Comparison of ENCODE assay signal across 9 cellular contexts in genomic region chr16:24838554-24839266, GRCh38. TPM values are rescaled to one million over a fixed set of nuclear protein-coding genes. Genes with fewer than 3 reads are reported as not detected.
DNase-seq lines count a peak whose midpoint lies in the region; ATAC-seq, FAIRE-seq and TF ChIP-seq lines count a peak whose summit lies in the region.
"Had no signal": no experiment of that assay in that cellular context is flagged by ENCODE, and none has a peak within 500 bp of the region (broad histone marks: within the 10 kb centered on the region; RNA-seq: fewer than 3 reads in every experiment).

No MANE protein-coding gene starts in this region.

- DNase-seq in H9 (no peak), adrenal gland (peak in 4 of 7 donors; percentile 25 to 57 (median 36)), left ventricle myocardium superior (no peak), smooth muscle cell (lab: John Stamatoyannopoulos, UW; ENCODE audit: unreplicated experiment) (no peak), D721Med (ENCODE audit: insufficient read length, low spot score) (no peak)
- DNase-seq: naive B cell had no signal

- ATAC-seq in left ventricle myocardium superior, result peak; percentile 70
- ATAC-seq in HG02852 (IDR thresholded peaks at IDR 0.05; ENCODE audit: unreplicated experiment), result no peak
- no peak for ATAC-seq in HG03039 (IDR thresholded peaks at IDR 0.05; ENCODE audit: unreplicated experiment)
- ATAC-seq in GM18511 (IDR thresholded peaks at IDR 0.05; ENCODE audit: unreplicated experiment), result no peak

- H4K91ac ChIP-seq in H9 (ENCODE audit: insufficient read length, low read depth, low read length), result no peak overlapping the region

- H4K20me1 ChIP-seq in H9 (ENCODE audit: control insufficient read depth, insufficient read depth, insufficient read length), result no peaks in the 10 kb centered on the region
- H4K20me1 ChIP-seq in smooth muscle cell (ENCODE audit: low read depth), result no peaks in the 10 kb centered on the region

- H4K8ac ChIP-seq in H9 (replicated peaks; ENCODE audit: insufficient read length, low read depth, low read length), result no peak overlapping the region

- H3K4me3 ChIP-seq in adrenal gland, result no peak overlapping the region
- no peak overlapping the region for H3K4me3 ChIP-seq in smooth muscle cell

- H3K79me2 ChIP-seq in H9 (ENCODE audit: insufficient read depth, low read length), result no peaks in the 10 kb centered on the region
- H3K79me2 ChIP-seq in smooth muscle cell (ENCODE audit: low read depth), result no peaks in the 10 kb centered on the region

- no peak overlapping the region for H2BK15ac ChIP-seq in H9 (ENCODE audit: low read depth, low read length)

- H3K27me3 ChIP-seq in H9 (ENCODE audit: insufficient read depth, low read length), result no peaks in the 10 kb centered on the region
- no peaks in the 10 kb centered on the region for H3K27me3 ChIP-seq in adrenal gland
- H3K27me3 ChIP-seq in smooth muscle cell (ENCODE audit: low read depth), result no peaks in the 10 kb centered on the region

- H3K23ac ChIP-seq in H9 (ENCODE audit: insufficient read length, low read depth, low read length), result no peak overlapping the region

- no peaks in the 10 kb centered on the region for H3K36me3 Mint-ChIP-seq in H9 (ENCODE audit: insufficient read depth in 1 of 3, low read depth in 3 of 3)

- no peak overlapping the region for H3K4me3 Mint-ChIP-seq in H9

- H3K9me3 Mint-ChIP-seq in H9, result no peaks in the 10 kb centered on the region; a peak in 1 of 5 replicates
- H3K9me3 Mint-ChIP-seq: naive B cell had no signal

- no peaks in the 10 kb centered on the region for H3F3A ChIP-seq in smooth muscle cell (ENCODE audit: low read depth)

- H2AK5ac ChIP-seq in H9 (ENCODE audit: insufficient read length, low read length), result no peak overlapping the region

- H3K9ac ChIP-seq in H9 (ENCODE audit: extremely low read depth, insufficient read length, low read length), result no peak overlapping the region
- no peak overlapping the region for H3K9ac ChIP-seq in smooth muscle cell (ENCODE audit: low read depth)

- no peak overlapping the region for H3K56ac ChIP-seq in H9 (ENCODE audit: insufficient read length, low read depth, low read length)

- H3K27me3 Mint-ChIP-seq in H9 (ENCODE audit: low read depth), result no peaks in the 10 kb centered on the region
- H3K27me3 Mint-ChIP-seq: naive B cell had no signal

- no peak overlapping the region; the same call in 1 of the 2 replicates for H3K14ac ChIP-seq in H9 (ENCODE audit: insufficient read depth, low read length)

- no peak for TF ChIP-seq POLR2A in adrenal gland (IDR thresholded peaks at IDR 0.05)

- no peak overlapping the region for H2BK12ac ChIP-seq in H9 (ENCODE audit: insufficient read length, low read depth, low read length)

- no peaks in the 10 kb centered on the region for H3K79me1 ChIP-seq in H9 (ENCODE audit: insufficient read depth, low read depth, low read length, poor library complexity, severe bottlenecking)

- peaks cover 0 to 3% of the 10 kb centered on the region in 2 experiments; a peak in 1 of 4 replicates for H3K4me1 Mint-ChIP-seq in H9
- H3K4me1 Mint-ChIP-seq: naive B cell had no signal

- WGBS in H9 (ENCODE audit: extremely low coverage, insufficient read length, low lambda C conversion rate), result no CpG with 5 or more reads among the region's 5 CpGs
- 7 to 29% (median 16%) methylated on average over 5 of the region's 5 CpGs for WGBS in adrenal gland, 4 donors
- WGBS in smooth muscle cell (ENCODE audit: low lambda C conversion rate), result 48% methylated on average over 5 of the region's 5 CpGs

- H2BK120ac ChIP-seq in H9 (ENCODE audit: low read depth, low read length, poor library complexity, severe bottlenecking), result no peak overlapping the region

- H3K4me2 ChIP-seq in H9 (ENCODE audit: insufficient read depth, insufficient read length, low read length) (no peak overlapping the region), smooth muscle cell (peak overlapping the region; percentile 50)

- FAIRE-seq in D721Med (lab: Jason Lieb, UNC), result no peak

- intact Hi-C loops in adrenal gland (cut with DNase I), result no loop called here
- intact Hi-C loops in left ventricle myocardium superior (cut with micrococcal nuclease), result no loop called here

- H3K4ac ChIP-seq in H9 (ENCODE audit: low read depth, low read length), result no peak overlapping the region

- H3K36me3 ChIP-seq in adrenal gland (replicated peaks in 1 of 2) (no peaks in the 10 kb centered on the region), smooth muscle cell (ENCODE audit: low read depth) (no peaks in the 10 kb centered on the region)

- no peak overlapping the region for H3T11ph ChIP-seq in H9 (ENCODE audit: low read length)

- H2BK20ac ChIP-seq in H9 (ENCODE audit: low read depth, low read length, poor library complexity, severe bottlenecking), result no peak overlapping the region

- H2AFZ ChIP-seq in H9 (ENCODE audit: low read length) (no peak overlapping the region), smooth muscle cell (ENCODE audit: low read depth) (peak overlapping the region; percentile 72)

- no peaks in the 10 kb centered on the region for H3K23me2 ChIP-seq in H9 (ENCODE audit: insufficient read length, low read depth, low read length, poor library complexity, severe bottlenecking)

- H3K9me3 ChIP-seq in H9 (ENCODE audit: control insufficient read depth, low read depth, low read length), result no peaks in the 10 kb centered on the region
- H3K9me3 ChIP-seq in adrenal gland (replicated peaks in 1 of 3), result no peaks in the 10 kb centered on the region
- H3K9me3 ChIP-seq in smooth muscle cell (replicated peaks; ENCODE audit: low read depth), result no peaks in the 10 kb centered on the region

- no peak overlapping the region for H3K18ac ChIP-seq in H9 (ENCODE audit: insufficient read length, low read depth, low read length)

- H2BK5ac ChIP-seq in H9 (ENCODE audit: insufficient read length, low read length), result no peak overlapping the region

- H3K27ac ChIP-seq in H9 (ENCODE audit: insufficient read length, low read depth, low read length) (no peak overlapping the region), adrenal gland (peak overlapping the region in 1 of 5 donors; percentile 18), smooth muscle cell (ENCODE audit: low read depth) (no peak overlapping the region)

- H3K4me1 ChIP-seq in H9 (ENCODE audit: insufficient read depth, low read length) (no peaks in the 10 kb centered on the region), adrenal gland (replicated peaks in 1 of 2) (peaks cover 6 to 7% of the 10 kb centered on the region in 2 donors), smooth muscle cell (ENCODE audit: low read depth) (no peaks in the 10 kb centered on the region)

- H4K5ac ChIP-seq in H9 (ENCODE audit: insufficient read length, low read depth, low read length), result no peak overlapping the region

- H3K27ac Mint-ChIP-seq in H9, result peak overlapping the region in 2 of 3 experiments; percentile 72 to 91; a peak in 3 of 7 replicates
- H3K27ac Mint-ChIP-seq: naive B cell had no signal

- TF ChIP-seq CTCF in H9 (conservative IDR thresholded peaks at IDR 0.05) (no peak), adrenal gland (IDR thresholded peaks at IDR 0.05) (no peak), smooth muscle cell (IDR thresholded peaks at IDR 0.05; ENCODE audit: borderline replicate concordance, insufficient read depth, poor library complexity, severe bottlenecking) (no peak), D721Med (IDR thresholded peaks at IDR 0.05; ENCODE audit: insufficient read depth, missing control alignments) (no peak)

RNA-seq across cellular contexts. Expression of gene SLC5A11, which starts 7.1 kb away (rescaled TPM):
- 0.15 and 0.22 TPM in 2 replicates for total RNA-seq in H9 (2021)
- under 1 TPM in 2 of 8 donors, not detected in 6; 0.54 to 0.57 TPM for total RNA-seq in adrenal gland
- under 1 TPM in 2 of 3 donors, not detected in 1; 0.17 to 0.32 TPM for polyA plus RNA-seq in adrenal gland
- not detected for total RNA-seq in left ventricle myocardium superior
- total RNA-seq in smooth muscle cell, result not detected in 2 replicates
- polyA plus RNA-seq in smooth muscle cell, result not detected in 2 replicates

Comparison
In these comparisons a context has a peak if more than half of its experiments do, and no peak if none do; other contexts are left out.
1. DNase-seq: peak in adrenal gland (4 of 7); none in H9 (single experiment), left ventricle myocardium superior (single experiment), smooth muscle cell (single experiment) and D721Med (single experiment).